ENCODE assay signal across 8 cellular contexts in the genomic region with DNA sequence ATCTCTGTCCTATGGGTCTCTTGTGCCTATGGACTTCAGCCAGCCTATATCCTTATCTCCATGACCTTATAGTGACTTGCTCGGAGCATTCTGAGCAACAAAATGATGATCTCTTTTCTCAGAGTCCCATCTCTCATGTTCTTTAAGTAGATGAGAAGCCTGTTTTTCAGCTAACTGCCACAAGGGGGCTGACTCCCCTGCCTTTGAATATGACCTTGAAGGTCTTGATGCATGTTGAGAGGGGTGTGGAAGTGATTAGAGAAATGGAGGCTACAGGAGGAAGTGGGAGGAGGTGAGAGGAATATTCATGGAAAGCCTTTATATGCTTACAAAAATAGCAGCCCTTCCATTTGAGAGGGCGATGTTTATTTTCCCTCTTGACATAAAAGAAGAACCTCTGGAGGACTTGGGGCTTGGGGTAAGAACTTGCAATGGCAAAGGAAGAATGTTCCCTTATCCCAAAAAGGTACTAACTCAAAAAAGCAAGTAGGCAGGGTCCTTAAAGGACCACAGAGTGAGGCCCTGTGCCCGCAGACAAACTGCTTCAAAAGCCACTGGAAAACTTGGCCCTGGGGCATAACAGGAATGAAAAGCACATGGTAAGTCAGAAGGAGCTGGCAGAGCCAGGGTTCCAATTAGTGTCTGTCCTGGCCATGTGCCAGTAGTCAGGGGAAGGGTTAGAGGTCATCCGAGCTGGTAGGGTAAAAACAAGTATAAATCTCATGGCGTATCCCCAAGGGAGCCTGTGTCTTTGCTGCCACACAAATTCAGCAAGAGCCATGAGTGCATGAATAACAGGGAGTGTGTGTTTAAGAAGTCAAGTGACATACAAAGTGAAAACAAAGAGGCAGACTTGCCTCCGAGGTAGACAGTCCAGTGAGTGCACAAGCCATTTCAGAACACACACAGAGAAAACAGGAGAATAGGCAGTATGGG. TPM values are rescaled to one million over a fixed set of nuclear protein-coding genes. Genes with fewer than 3 reads are reported as not detected.
A peak's percentile ranks its signal among the peaks of the same experiment; 100 is the strongest.
DNase-seq lines count a peak whose midpoint lies in the region; ATAC-seq and TF ChIP-seq lines count a peak whose summit lies in the region.

No MANE protein-coding gene starts in this region.

- ATAC-seq in activated T-cell treated with anti-CD3 and anti-CD28 coated beads, Interleukin-2, amount 50 U/mL, for 72 hours (replicated peaks in 1 of 2) = peak in 1 of 2 donors; percentile 27
- ATAC-seq in HG02798 (IDR thresholded peaks at IDR 0.05; ENCODE audit: poor library complexity, unreplicated experiment) = no peak

- peak in 4 of 5 experiments; percentile 29 to 37 (median 36) for TF ChIP-seq CTCF in transverse colon (IDR thresholded peaks at IDR 0.05)

- no peaks in the 10 kb centered on the region for H3K4me1 ChIP-seq in transverse colon

- peak overlapping the region; percentile 34 to 42 for H3K4me3 Mint-ChIP-seq in activated T-cell treated with anti-CD3 and anti-CD28 coated beads, Interleukin-2, amount 50 U/mL, for 72 hours

- H3K9me3 ChIP-seq in transverse colon = peaks cover 0 to 6% of the 10 kb centered on the region in 2 donors

- DNase-seq in COLO668 (lab: John Stamatoyannopoulos, UW; ENCODE audit: unreplicated experiment) = peak; percentile 13
- DNase-seq in LoVo (ENCODE audit: low spot score) = peak; percentile 52
- peak; percentile 51 to 55 for DNase-seq in activated T-cell treated with anti-CD3 and anti-CD28 coated beads, Interleukin-2, amount 50 U/mL, for 72 hours
- DNase-seq in foreskin melanocyte = peak; percentile 40
- no peak for DNase-seq in transverse colon
- DNase-seq in NCI-H2196 (lab: John Stamatoyannopoulos, UW; ENCODE audit: unreplicated experiment) = no peak
- DNase-seq in GM19240 (ENCODE audit: insufficient read length, low spot score) = no peak

- no peaks in the 10 kb centered on the region for H3K27me3 ChIP-seq in transverse colon

- peaks cover 8 to 12% of the 10 kb centered on the region in 2 donors for H3K9me3 Mint-ChIP-seq in activated T-cell treated with anti-CD3 and anti-CD28 coated beads, Interleukin-2, amount 50 U/mL, for 72 hours

- WGBS in transverse colon (ENCODE audit: low coverage in 1 of 2), 2 donors = 77 to 88% methylated on average over 5 to 6 of the region's 6 CpGs

- H3K4me3 ChIP-seq in transverse colon = no peak overlapping the region

- no peak overlapping the region for H3K27ac ChIP-seq in transverse colon

- peaks cover 73% of the 10 kb centered on the region for H3K4me1 Mint-ChIP-seq in activated T-cell treated with anti-CD3 and anti-CD28 coated beads, Interleukin-2, amount 50 U/mL, for 72 hours (ENCODE audit: low read depth)

- in situ Hi-C loops in transverse colon (cut with MboI; ENCODE audit: low pct_ligation_motif_present in 1 of 4, low pct_unique_long_range_greater_than_20kb in 1 of 4, low sequenced_read_pairs in 3 of 4) = no loop called here

- no peaks in the 10 kb centered on the region for H3K27me3 Mint-ChIP-seq in activated T-cell treated with anti-CD3 and anti-CD28 coated beads, Interleukin-2, amount 50 U/mL, for 72 hours (ENCODE audit: low read depth)

- no peak for TF ChIP-seq POLR2A in transverse colon (IDR thresholded peaks at IDR 0.05)

- peaks cover 29 to 71% of the 10 kb centered on the region in 2 donors for H3K36me3 Mint-ChIP-seq in activated T-cell treated with anti-CD3 and anti-CD28 coated beads, Interleukin-2, amount 50 U/mL, for 72 hours (ENCODE audit: insufficient read depth in 2 of 2)

- intact Hi-C loops in transverse colon (cut with DNase I; ENCODE audit: low total_unique reads) = no loop called here

- no peak for TF ChIP-seq EP300 in transverse colon (IDR thresholded peaks at IDR 0.05; ENCODE audit: low read depth)

- no peaks in the 10 kb centered on the region for H3K36me3 ChIP-seq in transverse colon

- peak overlapping the region; percentile 79 for H3K27ac Mint-ChIP-seq in activated T-cell treated with anti-CD3 and anti-CD28 coated beads, Interleukin-2, amount 50 U/mL, for 72 hours

RNA-seq across cellular contexts. Expression of a gene that starts 39.1 kb away (rescaled TPM):
- total RNA-seq in activated T-cell treated with anti-CD3 and anti-CD28 coated beads, Interleukin-2, amount 50 U/mL, for 72 hours = 10 to 100 TPM; 66.2 to 72.9 TPM
- 1 to 10 TPM in 3 of 4 donors, not detected in 1; 5.2 to 9.7 (median 6.0) TPM for total RNA-seq in transverse colon

Comparison
In these comparisons a context has a peak if more than half of its experiments do, and no peak if none do; other contexts are left out.
1. DNase-seq: peak in COLO668 (single experiment), LoVo (single experiment), activated T-cell treated with anti-CD3 and anti-CD28 coated beads, Interleukin-2, amount 50 U/mL, for 72 hours (2 of 2) and foreskin melanocyte (single experiment); none in transverse colon (single experiment), NCI-H2196 (single experiment) and GM19240 (single experiment).
2. RNA of a gene that starts 39.1 kb away (total RNA-seq): 66.2 to 72.9 TPM in activated T-cell treated with anti-CD3 and anti-CD28 coated beads, Interleukin-2, amount 50 U/mL, for 72 hours; 5.2 to 9.7 TPM in transverse colon; every median in the first group is over 4 times any median in the second.